ENCODE assay signal across 8 cellular contexts in the genomic region with DNA sequence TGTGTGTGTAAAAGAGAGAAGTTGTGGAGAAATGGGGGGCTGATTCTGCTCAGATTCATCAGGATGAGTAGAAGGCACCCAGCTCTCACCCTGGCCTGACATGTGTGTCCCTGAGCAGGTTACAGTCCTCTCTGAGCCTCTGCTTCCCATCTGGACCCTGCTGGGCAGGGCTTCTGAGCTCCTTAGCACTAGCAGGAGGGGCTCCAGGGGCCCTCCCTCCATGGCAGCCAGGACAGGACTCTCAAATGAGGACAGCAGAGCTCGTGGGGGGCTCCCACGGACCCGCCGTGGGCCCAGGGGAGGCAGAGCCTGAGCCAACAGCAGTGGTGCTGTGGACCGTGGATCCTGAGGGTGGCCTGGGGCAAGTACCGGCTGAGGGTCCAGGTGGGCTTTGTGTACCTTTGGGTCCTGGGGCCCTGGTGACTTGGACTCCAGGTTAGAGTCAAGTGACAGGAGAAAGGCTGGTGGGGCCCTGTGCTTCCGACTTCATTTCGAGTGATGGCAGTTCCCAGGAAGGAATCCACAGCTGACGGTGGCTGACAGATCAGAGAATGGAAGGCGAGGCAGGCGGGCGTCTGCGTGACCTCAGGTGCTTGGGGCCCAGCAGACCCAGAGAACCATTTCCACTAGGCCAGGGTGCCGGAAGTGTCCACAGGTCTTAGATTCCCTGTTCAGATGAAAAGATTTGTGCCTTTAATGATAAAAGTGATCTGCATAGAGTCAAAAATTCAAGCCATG.
DNase-seq lines count a peak whose midpoint lies in the region; ATAC-seq and TF ChIP-seq lines count a peak whose summit lies in the region.

No MANE protein-coding gene starts in this region.

- H3K9ac ChIP-seq in DND-41 (ENCODE audit: low read depth, low read length): no peak overlapping the region
- no peak overlapping the region for H3K9ac ChIP-seq in parathyroid adenoma

- H3K4me2 ChIP-seq in DND-41 (ENCODE audit: insufficient read depth, low read length) (no peak overlapping the region), parathyroid adenoma (ENCODE audit: low read length) (no peak overlapping the region)

- 0 out of 2 replicates have a peak, but pooled peaks cover 3% of the 10 kb centered on the region for H3K4me1 ChIP-seq in DND-41 (ENCODE audit: insufficient read depth, low read length)
- H3K4me1 ChIP-seq in parathyroid adenoma: peaks cover 21% of the 10 kb centered on the region

- H3K27me3 ChIP-seq in DND-41 (ENCODE audit: insufficient read depth, low read length, poor library complexity) (no peaks in the 10 kb centered on the region), parathyroid adenoma (ENCODE audit: control insufficient read depth, insufficient read depth, low read length) (no peaks in the 10 kb centered on the region)

- H3K79me2 ChIP-seq in DND-41 (ENCODE audit: insufficient read depth, low read length): no peaks in the 10 kb centered on the region
- H3K79me2 ChIP-seq in parathyroid adenoma: no peaks in the 10 kb centered on the region

- H3K4me1 Mint-ChIP-seq in effector memory CD8-positive, alpha-beta T cell (ENCODE audit: low read depth in 2 of 2): peaks cover 36 to 52% of the 10 kb centered on the region in 2 donors

- no peak overlapping the region for H3K4me3 Mint-ChIP-seq in effector memory CD8-positive, alpha-beta T cell

- no peak for TF ChIP-seq CTCF in DND-41 (IDR thresholded peaks at IDR 0.05; ENCODE audit: borderline replicate concordance, extremely low read depth, low read length, poor library complexity, severe bottlenecking)
- no peak for TF ChIP-seq CTCF in parathyroid adenoma (IDR thresholded peaks at IDR 0.05)

- DNase-seq in DND-41 (no peak), NCI-H524 treated with DMSO at 0.1 percent for 48 hours (lab: John Stamatoyannopoulos, UW) (no peak), midbrain (lab: John Stamatoyannopoulos, UW) (no peak)
- DNase-seq in effector memory CD8-positive, alpha-beta T cell: no peak

- peak overlapping the region; percentile 91 to 93 for H3K27ac Mint-ChIP-seq in effector memory CD8-positive, alpha-beta T cell

- TF ChIP-seq POLR2A in Raji (IDR thresholded peaks at IDR 0.05; ENCODE audit: insufficient read depth, low read depth, low read length): 0 out of 2 replicates have a peak, but pooled peaks have one; percentile 11

- H2AFZ ChIP-seq in DND-41 (ENCODE audit: low read depth, low read length): no peak overlapping the region
- no peak overlapping the region for H2AFZ ChIP-seq in parathyroid adenoma

- H3K9me3 ChIP-seq in DND-41 (ENCODE audit: insufficient read depth, low read length, severe bottlenecking) (no peaks in the 10 kb centered on the region), parathyroid adenoma (ENCODE audit: control insufficient read depth, low read length) (no peaks in the 10 kb centered on the region)

- H3K36me3 ChIP-seq in DND-41 (ENCODE audit: insufficient read depth, low read length): no peaks in the 10 kb centered on the region
- H3K36me3 ChIP-seq in parathyroid adenoma (ENCODE audit: control insufficient read depth, insufficient read depth, low read length): no peaks in the 10 kb centered on the region

- H3K9me3 Mint-ChIP-seq in effector memory CD8-positive, alpha-beta T cell: no peaks in the 10 kb centered on the region

- H3K4me3 ChIP-seq in DND-41 (ENCODE audit: low read depth in 1 of 2, low read length in 2 of 2) (no peak overlapping the region), parathyroid adenoma (ENCODE audit: low read depth, low read length) (no peak overlapping the region)

- peaks cover 25% of the 10 kb centered on the region for H4K20me1 ChIP-seq in DND-41 (ENCODE audit: insufficient read depth, low read length)

- H3K36me3 Mint-ChIP-seq in effector memory CD8-positive, alpha-beta T cell (ENCODE audit: insufficient read depth): peaks cover 59% of the 10 kb centered on the region

- H3K27ac ChIP-seq in DND-41 (ENCODE audit: low read length): no peak overlapping the region
- peak overlapping the region; percentile 84 for H3K27ac ChIP-seq in parathyroid adenoma

- ATAC-seq in DND-41 (ENCODE audit: insufficient read depth, low read depth) (peak; percentile 24), GM18861 (IDR thresholded peaks at IDR 0.05; ENCODE audit: unreplicated experiment) (no peak), HG03135 (IDR thresholded peaks at IDR 0.05; ENCODE audit: unreplicated experiment) (no peak)
- ATAC-seq in effector memory CD8-positive, alpha-beta T cell (replicated peaks): no peak

- H3K27me3 Mint-ChIP-seq in effector memory CD8-positive, alpha-beta T cell: no peaks in the 10 kb centered on the region
